1 cellular context compared by ENCODE assay signal in genomic region chr2:71467180-71467815, GRCh38.
TF ChIP-seq lines count a peak whose summit lies in the region.

No MANE protein-coding gene starts in this region.

TF ChIP-seq in H1, 55 proteins besides CTCF, POLR2A, EP300 and RAD21 (continued from another document):
- no peak for TF ChIP-seq EZH2 (IDR thresholded peaks at IDR 0.05; ENCODE audit: low read depth, low read length, severe bottlenecking)
- no peak for TF ChIP-seq NANOG (IDR thresholded peaks at IDR 0.05; ENCODE audit: insufficient read depth, low read depth, low read length, poor library complexity, severe bottlenecking)
- TF ChIP-seq TCF12 (IDR thresholded peaks at IDR 0.05; ENCODE audit: low read depth, low read length) = no peak
